ENCODE assay signal across 1 cellular context in the genomic region with DNA sequence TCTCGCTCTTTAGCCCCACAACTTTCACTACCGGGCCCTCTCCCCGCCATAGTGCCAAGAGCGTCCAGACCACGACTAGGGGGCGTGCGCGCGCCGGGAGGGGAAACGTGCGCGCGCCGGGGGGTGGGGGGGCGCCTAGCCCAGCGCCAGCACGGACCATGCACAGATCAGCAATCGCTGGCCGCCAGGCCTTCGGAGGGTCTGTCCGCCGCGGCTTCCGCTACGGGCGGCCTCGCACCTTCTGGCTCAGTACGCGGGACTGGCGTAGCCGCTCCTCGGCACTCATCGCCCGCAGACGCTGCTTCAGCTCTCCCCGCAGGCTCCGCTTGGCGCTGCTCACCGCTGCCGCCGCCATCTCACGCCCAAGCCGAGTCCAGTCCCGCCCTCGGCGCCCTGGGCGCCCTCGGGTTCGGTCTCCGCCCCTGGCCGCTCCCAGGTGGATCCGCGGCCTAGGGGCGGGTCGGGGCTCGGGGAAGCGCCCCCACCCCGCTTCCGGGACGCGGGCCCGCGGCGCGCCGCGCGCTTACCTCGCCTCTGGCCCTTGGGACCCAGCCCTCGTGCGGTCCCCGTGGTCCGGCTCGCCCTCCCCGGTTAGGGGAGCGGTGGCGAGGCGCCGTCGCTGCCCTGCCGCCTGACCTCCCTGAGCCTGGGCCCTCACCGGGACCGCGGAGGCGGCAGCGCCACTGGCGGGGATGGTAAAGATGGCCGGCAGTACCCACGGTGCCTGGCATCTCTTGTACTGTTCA.
TF ChIP-seq lines count a peak whose summit lies in the region.

Gene MTHFS, minus strand, starts transcription at position 381 of the 746 bp plus-strand sequence. Its CDS starts 26 bp downstream, at position 355.

TF ChIP-seq in HepG2, 621 proteins besides CTCF, POLR2A, EP300 and RAD21 (continued from another document and continues in another):
- TF ChIP-seq, protein P1, sequence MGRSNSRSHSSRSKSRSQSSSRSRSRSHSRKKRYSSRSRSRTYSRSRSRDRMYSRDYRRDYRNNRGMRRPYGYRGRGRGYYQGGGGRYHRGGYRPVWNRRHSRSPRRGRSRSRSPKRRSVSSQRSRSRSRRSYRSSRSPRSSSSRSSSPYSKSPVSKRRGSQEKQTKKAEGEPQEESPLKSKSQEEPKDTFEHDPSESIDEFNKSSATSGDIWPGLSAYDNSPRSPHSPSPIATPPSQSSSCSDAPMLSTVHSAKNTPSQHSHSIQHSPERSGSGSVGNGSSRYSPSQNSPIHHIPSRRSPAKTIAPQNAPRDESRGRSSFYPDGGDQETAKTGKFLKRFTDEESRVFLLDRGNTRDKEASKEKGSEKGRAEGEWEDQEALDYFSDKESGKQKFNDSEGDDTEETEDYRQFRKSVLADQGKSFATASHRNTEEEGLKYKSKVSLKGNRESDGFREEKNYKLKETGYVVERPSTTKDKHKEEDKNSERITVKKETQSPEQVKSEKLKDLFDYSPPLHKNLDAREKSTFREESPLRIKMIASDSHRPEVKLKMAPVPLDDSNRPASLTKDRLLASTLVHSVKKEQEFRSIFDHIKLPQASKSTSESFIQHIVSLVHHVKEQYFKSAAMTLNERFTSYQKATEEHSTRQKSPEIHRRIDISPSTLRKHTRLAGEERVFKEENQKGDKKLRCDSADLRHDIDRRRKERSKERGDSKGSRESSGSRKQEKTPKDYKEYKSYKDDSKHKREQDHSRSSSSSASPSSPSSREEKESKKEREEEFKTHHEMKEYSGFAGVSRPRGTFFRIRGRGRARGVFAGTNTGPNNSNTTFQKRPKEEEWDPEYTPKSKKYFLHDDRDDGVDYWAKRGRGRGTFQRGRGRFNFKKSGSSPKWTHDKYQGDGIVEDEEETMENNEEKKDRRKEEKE (IDR thresholded peaks at IDR 0.05), result no peak
- TF ChIP-seq TCF7L2 (IDR thresholded peaks at IDR 0.05; ENCODE audit: low read depth, low read length) (no peak), ZNF142 (CRISPR knock-in tag; IDR thresholded peaks at IDR 0.05) (no peak; the same call in 1 of the 2 replicates), ZNF17 (CRISPR knock-in tag; IDR thresholded peaks at IDR 0.05) (0 out of 2 replicates have a peak, but pooled peaks have one; percentile 50), CBX5 (CRISPR knock-in tag; IDR thresholded peaks at IDR 0.05; ENCODE audit: borderline replicate concordance) (0 out of 2 replicates have a peak, but pooled peaks have one; percentile 41), ZNF703 (CRISPR knock-in tag; IDR thresholded peaks at IDR 0.05; ENCODE audit: borderline replicate concordance) (no peak; the same call in 1 of the 2 replicates), ZNF263 (CRISPR knock-in tag; IDR thresholded peaks at IDR 0.05) (peak; percentile 82), BHLHE40 (IDR thresholded peaks at IDR 0.05; ENCODE audit: low read length) (peak; percentile 44; the same call in 1 of the 2 replicates), KLF15 (CRISPR knock-in tag; IDR thresholded peaks at IDR 0.05; ENCODE audit: borderline replicate concordance) (no peak), HNRNPUL1 (IDR thresholded peaks at IDR 0.05; ENCODE audit: low read depth, low read length) (0 out of 2 replicates have a peak, but pooled peaks have one; percentile 26), JUNB (CRISPR knock-in tag; IDR thresholded peaks at IDR 0.05; ENCODE audit: borderline replicate concordance) (no peak), NBN (conservative IDR thresholded peaks at IDR 0.05) (no peak), ATF1 (CRISPR knock-in tag; IDR thresholded peaks at IDR 0.05) (no peak), ZNF253 (CRISPR knock-in tag; IDR thresholded peaks at IDR 0.05; ENCODE audit: borderline replicate concordance) (peak; percentile 96), ZNF382 (CRISPR knock-in tag; IDR thresholded peaks at IDR 0.05; ENCODE audit: borderline replicate concordance) (no peak), ZSCAN9 (CRISPR knock-in tag; IDR thresholded peaks at IDR 0.05; ENCODE audit: borderline replicate concordance) (peak; percentile 69), KLF6 (CRISPR knock-in tag; IDR thresholded peaks at IDR 0.05) (peak; percentile 54; the same call in 1 of the 2 replicates), TCF7 (IDR thresholded peaks at IDR 0.05; ENCODE audit: low read depth) (no peak), RBAK (CRISPR knock-in tag; IDR thresholded peaks at IDR 0.05) (no peak), ZNF510 (CRISPR knock-in tag; IDR thresholded peaks at IDR 0.05; ENCODE audit: low read depth) (peak; percentile 18; the same call in 1 of the 2 replicates), TEAD3 (CRISPR knock-in tag; optimal IDR thresholded peaks at IDR 0.05; ENCODE audit: borderline replicate concordance) (peak; percentile 2), CENPT (CRISPR knock-in tag; IDR thresholded peaks at IDR 0.05; ENCODE audit: low read depth) (no peak), SCMH1 (CRISPR knock-in tag; IDR thresholded peaks at IDR 0.05; ENCODE audit: borderline replicate concordance) (no peak), ZNF567 (CRISPR knock-in tag; IDR thresholded peaks at IDR 0.05; ENCODE audit: borderline replicate concordance) (no peak; the same call in 1 of the 2 replicates)
- TF ChIP-seq, protein P2, sequence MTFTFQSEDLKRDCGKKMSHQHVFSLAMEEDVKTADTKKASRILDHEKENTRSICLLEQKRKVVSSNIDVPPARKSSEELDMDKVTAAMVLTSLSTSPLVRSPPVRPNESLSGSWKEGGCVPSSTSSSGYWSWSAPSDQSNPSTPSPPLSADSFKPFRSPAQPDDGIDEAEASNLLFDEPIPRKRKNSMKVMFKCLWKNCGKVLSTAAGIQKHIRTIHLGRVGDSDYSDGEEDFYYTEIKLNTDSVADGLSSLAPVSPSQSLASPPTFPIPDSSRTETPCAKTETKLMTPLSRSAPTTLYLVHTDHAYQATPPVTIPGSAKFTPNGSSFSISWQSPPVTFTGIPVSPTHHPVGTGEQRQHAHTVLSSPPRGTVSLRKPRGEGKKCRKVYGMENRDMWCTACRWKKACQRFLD (CRISPR knock-in tag; IDR thresholded peaks at IDR 0.05; ENCODE audit: borderline replicate concordance), result no peak
- TF ChIP-seq, protein P3, sequence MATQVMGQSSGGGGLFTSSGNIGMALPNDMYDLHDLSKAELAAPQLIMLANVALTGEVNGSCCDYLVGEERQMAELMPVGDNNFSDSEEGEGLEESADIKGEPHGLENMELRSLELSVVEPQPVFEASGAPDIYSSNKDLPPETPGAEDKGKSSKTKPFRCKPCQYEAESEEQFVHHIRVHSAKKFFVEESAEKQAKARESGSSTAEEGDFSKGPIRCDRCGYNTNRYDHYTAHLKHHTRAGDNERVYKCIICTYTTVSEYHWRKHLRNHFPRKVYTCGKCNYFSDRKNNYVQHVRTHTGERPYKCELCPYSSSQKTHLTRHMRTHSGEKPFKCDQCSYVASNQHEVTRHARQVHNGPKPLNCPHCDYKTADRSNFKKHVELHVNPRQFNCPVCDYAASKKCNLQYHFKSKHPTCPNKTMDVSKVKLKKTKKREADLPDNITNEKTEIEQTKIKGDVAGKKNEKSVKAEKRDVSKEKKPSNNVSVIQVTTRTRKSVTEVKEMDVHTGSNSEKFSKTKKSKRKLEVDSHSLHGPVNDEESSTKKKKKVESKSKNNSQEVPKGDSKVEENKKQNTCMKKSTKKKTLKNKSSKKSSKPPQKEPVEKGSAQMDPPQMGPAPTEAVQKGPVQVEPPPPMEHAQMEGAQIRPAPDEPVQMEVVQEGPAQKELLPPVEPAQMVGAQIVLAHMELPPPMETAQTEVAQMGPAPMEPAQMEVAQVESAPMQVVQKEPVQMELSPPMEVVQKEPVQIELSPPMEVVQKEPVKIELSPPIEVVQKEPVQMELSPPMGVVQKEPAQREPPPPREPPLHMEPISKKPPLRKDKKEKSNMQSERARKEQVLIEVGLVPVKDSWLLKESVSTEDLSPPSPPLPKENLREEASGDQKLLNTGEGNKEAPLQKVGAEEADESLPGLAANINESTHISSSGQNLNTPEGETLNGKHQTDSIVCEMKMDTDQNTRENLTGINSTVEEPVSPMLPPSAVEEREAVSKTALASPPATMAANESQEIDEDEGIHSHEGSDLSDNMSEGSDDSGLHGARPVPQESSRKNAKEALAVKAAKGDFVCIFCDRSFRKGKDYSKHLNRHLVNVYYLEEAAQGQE (IDR thresholded peaks at IDR 0.05; ENCODE audit: borderline replicate concordance in 1 of 2, low read depth in 1 of 2, low read length in 2 of 2), result no peak
- TF ChIP-seq, protein P4, sequence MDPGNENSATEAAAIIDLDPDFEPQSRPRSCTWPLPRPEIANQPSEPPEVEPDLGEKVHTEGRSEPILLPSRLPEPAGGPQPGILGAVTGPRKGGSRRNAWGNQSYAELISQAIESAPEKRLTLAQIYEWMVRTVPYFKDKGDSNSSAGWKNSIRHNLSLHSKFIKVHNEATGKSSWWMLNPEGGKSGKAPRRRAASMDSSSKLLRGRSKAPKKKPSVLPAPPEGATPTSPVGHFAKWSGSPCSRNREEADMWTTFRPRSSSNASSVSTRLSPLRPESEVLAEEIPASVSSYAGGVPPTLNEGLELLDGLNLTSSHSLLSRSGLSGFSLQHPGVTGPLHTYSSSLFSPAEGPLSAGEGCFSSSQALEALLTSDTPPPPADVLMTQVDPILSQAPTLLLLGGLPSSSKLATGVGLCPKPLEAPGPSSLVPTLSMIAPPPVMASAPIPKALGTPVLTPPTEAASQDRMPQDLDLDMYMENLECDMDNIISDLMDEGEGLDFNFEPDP (CRISPR knock-in tag; conservative IDR thresholded peaks at IDR 0.05), result no peak
- TF ChIP-seq, protein P5, sequence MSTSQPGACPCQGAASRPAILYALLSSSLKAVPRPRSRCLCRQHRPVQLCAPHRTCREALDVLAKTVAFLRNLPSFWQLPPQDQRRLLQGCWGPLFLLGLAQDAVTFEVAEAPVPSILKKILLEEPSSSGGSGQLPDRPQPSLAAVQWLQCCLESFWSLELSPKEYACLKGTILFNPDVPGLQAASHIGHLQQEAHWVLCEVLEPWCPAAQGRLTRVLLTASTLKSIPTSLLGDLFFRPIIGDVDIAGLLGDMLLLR (CRISPR knock-in tag; IDR thresholded peaks at IDR 0.05), result peak; percentile 86
- TF ChIP-seq, protein P6, sequence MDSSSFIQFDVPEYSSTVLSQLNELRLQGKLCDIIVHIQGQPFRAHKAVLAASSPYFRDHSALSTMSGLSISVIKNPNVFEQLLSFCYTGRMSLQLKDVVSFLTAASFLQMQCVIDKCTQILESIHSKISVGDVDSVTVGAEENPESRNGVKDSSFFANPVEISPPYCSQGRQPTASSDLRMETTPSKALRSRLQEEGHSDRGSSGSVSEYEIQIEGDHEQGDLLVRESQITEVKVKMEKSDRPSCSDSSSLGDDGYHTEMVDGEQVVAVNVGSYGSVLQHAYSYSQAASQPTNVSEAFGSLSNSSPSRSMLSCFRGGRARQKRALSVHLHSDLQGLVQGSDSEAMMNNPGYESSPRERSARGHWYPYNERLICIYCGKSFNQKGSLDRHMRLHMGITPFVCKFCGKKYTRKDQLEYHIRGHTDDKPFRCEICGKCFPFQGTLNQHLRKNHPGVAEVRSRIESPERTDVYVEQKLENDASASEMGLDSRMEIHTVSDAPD (CRISPR knock-in tag; IDR thresholded peaks at IDR 0.05), result no peak
- TF ChIP-seq, protein P7, sequence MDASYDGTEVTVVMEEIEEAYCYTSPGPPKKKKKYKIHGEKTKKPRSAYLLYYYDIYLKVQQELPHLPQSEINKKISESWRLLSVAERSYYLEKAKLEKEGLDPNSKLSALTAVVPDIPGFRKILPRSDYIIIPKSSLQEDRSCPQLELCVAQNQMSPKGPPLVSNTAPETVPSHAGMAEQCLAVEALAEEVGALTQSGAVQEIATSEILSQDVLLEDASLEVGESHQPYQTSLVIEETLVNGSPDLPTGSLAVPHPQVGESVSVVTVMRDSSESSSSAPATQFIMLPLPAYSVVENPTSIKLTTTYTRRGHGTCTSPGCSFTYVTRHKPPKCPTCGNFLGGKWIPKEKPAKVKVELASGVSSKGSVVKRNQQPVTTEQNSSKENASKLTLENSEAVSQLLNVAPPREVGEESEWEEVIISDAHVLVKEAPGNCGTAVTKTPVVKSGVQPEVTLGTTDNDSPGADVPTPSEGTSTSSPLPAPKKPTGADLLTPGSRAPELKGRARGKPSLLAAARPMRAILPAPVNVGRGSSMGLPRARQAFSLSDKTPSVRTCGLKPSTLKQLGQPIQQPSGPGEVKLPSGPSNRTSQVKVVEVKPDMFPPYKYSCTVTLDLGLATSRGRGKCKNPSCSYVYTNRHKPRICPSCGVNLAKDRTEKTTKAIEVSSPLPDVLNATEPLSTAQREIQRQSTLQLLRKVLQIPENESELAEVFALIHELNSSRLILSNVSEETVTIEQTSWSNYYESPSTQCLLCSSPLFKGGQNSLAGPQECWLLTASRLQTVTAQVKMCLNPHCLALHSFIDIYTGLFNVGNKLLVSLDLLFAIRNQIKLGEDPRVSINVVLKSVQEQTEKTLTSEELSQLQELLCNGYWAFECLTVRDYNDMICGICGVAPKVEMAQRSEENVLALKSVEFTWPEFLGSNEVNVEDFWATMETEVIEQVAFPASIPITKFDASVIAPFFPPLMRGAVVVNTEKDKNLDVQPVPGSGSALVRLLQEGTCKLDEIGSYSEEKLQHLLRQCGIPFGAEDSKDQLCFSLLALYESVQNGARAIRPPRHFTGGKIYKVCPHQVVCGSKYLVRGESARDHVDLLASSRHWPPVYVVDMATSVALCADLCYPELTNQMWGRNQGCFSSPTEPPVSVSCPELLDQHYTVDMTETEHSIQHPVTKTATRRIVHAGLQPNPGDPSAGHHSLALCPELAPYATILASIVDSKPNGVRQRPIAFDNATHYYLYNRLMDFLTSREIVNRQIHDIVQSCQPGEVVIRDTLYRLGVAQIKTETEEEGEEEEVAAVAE (CRISPR knock-in tag; IDR thresholded peaks at IDR 0.05; ENCODE audit: borderline replicate concordance), result peak; percentile 77
